Comparison of ENCODE assay signal across 9 cellular contexts in the genomic region with DNA sequence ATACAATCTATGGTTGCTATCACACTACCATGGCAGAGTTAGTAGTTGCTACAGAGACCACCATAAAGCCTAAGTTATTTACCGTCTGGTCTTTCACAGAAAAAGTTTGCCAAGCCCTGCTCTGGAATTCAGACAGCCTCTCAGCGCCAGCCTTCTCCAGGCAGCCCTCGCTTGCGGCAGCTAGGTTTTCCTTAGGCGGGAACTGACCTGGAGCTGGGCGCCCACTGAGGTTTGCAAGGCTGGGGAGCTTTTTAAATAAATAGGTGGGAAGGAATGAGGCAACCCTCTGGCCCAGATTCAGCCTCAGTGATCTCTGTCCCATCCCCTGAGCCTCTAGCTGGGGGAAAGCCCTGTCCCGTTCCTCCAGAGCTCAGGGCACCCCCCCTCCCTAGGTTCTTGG. TPM values are rescaled to one million over a fixed set of nuclear protein-coding genes. Genes with fewer than 3 reads are reported as not detected.
DNase-seq lines count a peak whose midpoint lies in the region; ATAC-seq and TF ChIP-seq lines count a peak whose summit lies in the region.
"Had no signal": no experiment of that assay in that cellular context is flagged by ENCODE, and none has a peak within 500 bp of the region (broad histone marks: within the 10 kb centered on the region; RNA-seq: fewer than 3 reads in every experiment).

No MANE protein-coding gene starts in this region.

- H3K27ac ChIP-seq in SU-DHL-6 (ENCODE audit: low read depth, low read length), result peak overlapping the region; percentile 60
- no peak overlapping the region for H3K27ac ChIP-seq in adrenal gland

- H3K4me1 ChIP-seq in adrenal gland (replicated peaks in 1 of 2), result peaks cover 8 to 9% of the 10 kb centered on the region in 2 donors

- peaks cover 26% of the 10 kb centered on the region; the same call in 1 of the 2 replicates for H3K79me2 ChIP-seq in SU-DHL-6 (ENCODE audit: insufficient read depth, low read length)

- DNase-seq in germinal center (ENCODE audit: low spot score) (peak; percentile 42), sciatic nerve (ENCODE audit: low spot score) (no peak), adrenal gland (no peak)
- DNase-seq: amygdala had no signal

- no peaks in the 10 kb centered on the region for H4K20me1 ChIP-seq in SU-DHL-6 (ENCODE audit: low read depth, low read length)

- H3K4me3 ChIP-seq in GM12875 (ENCODE audit: low read depth, low read length), result peak overlapping the region; percentile 99
- peak overlapping the region; percentile 71 for H3K4me3 ChIP-seq in SU-DHL-6 (ENCODE audit: insufficient read depth, low read length, poor library complexity, severe bottlenecking)
- H3K4me3 ChIP-seq in adrenal gland, result peak overlapping the region in 1 of 4 donors; percentile 68

- H3K9me3 ChIP-seq in SU-DHL-6 (ENCODE audit: insufficient read depth, low read length) (no peaks in the 10 kb centered on the region), adrenal gland (replicated peaks in 1 of 3) (no peaks in the 10 kb centered on the region)

- TF ChIP-seq POLR2A in adrenal gland (IDR thresholded peaks at IDR 0.05), result no peak

- intact Hi-C loops in sciatic nerve (cut with DNase I), result no loop called here
- intact Hi-C loops in adrenal gland (cut with DNase I), result no loop called here

- H3K4me2 ChIP-seq in SU-DHL-6 (ENCODE audit: low read depth, low read length, poor library complexity, severe bottlenecking), result peak overlapping the region; percentile 60

- TF ChIP-seq CTCF in GM12875 (IDR thresholded peaks at IDR 0.05; ENCODE audit: borderline replicate concordance, insufficient read depth, low read depth, low read length) (no peak), SU-DHL-6 (IDR thresholded peaks at IDR 0.05; ENCODE audit: insufficient read depth, low read length, poor library complexity, severe bottlenecking) (no peak), adrenal gland (IDR thresholded peaks at IDR 0.05) (no peak)

- H3F3A ChIP-seq in SU-DHL-6 (ENCODE audit: insufficient read depth), result peaks cover 22% of the 10 kb centered on the region

- ATAC-seq in sciatic nerve, result peak; percentile 41
- ATAC-seq in esophagus mucosa, result no peak
- ATAC-seq in HG02763 (IDR thresholded peaks at IDR 0.05; ENCODE audit: unreplicated experiment), result no peak
- ATAC-seq in HG02885 (IDR thresholded peaks at IDR 0.05; ENCODE audit: poor library complexity, unreplicated experiment), result no peak

- H3K27me3 ChIP-seq in SU-DHL-6 (ENCODE audit: low read length) (no peaks in the 10 kb centered on the region), adrenal gland (no peaks in the 10 kb centered on the region)

- H3K36me3 ChIP-seq in SU-DHL-6 (ENCODE audit: low read length) (no peaks in the 10 kb centered on the region), adrenal gland (replicated peaks in 1 of 2) (no peaks in the 10 kb centered on the region)

- H3K9me2 ChIP-seq in SU-DHL-6 (replicated peaks; ENCODE audit: insufficient read depth, low read length), result no peaks in the 10 kb centered on the region

- H3K9ac ChIP-seq in SU-DHL-6 (ENCODE audit: low read length), result peak overlapping the region; percentile 83

- 75 to 89% (median 81%) methylated on average over 7 of the region's 7 CpGs for WGBS in adrenal gland, 4 donors

- no peak overlapping the region for H2AFZ ChIP-seq in SU-DHL-6 (ENCODE audit: low read depth, low read length, severe bottlenecking)

RNA-seq across cellular contexts. Expression of gene CTSH, which starts 1.2 kb away (rescaled TPM):
- total RNA-seq in sciatic nerve, result 81.6 TPM
- total RNA-seq in adrenal gland, result 100 to 1,000 TPM in 7 of 8 donors, 10 to 100 TPM in 1; 74.6 to 303 (median 155) TPM
- polyA plus RNA-seq in adrenal gland, result 100 to 1,000 TPM in 1 of 3 donors, 10 to 100 TPM in 2; 71.2 to 156 (median 89.7) TPM
- total RNA-seq in esophagus mucosa, result 56.4 TPM
